16 cellular contexts compared by ENCODE assay signal in the genomic region with DNA sequence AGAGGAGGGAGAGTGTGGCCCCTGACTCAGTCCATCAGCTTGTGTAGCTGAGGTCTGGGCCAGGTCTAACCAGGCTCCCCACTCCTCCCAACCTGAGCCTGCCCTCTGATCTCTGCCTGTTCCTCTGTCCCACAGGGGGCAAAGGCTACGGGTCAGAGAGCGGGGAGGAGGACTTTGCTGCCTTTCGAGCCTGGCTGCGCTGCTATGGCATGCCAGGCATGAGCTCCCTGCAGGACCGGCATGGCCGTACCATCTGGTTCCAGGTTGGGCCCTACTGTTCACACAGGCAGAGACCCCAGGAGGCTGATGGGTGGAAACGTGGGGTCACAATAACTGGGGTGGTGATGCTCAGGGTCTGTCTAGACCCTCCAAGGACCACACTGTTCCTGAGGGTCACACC. TPM values are rescaled to one million over a fixed set of nuclear protein-coding genes. Genes with fewer than 3 reads are reported as not detected.
DNase-seq lines count a peak whose midpoint lies in the region; FAIRE-seq and TF ChIP-seq lines count a peak whose summit lies in the region.
"Had no signal": no experiment of that assay in that cellular context is flagged by ENCODE, and none has a peak within 500 bp of the region (broad histone marks: within the 10 kb centered on the region; RNA-seq: fewer than 3 reads in every experiment).

No MANE protein-coding gene starts in this region.

- WGBS in small intestine, 3 donors: 51 to 82% (median 71%) methylated on average over 7 of the region's 7 CpGs

- peaks cover 18 to 26% (median 19%) of the 10 kb centered on the region in 3 donors for H3K4me1 Mint-ChIP-seq in CD8-positive, alpha-beta memory T cell
- peaks cover 24 to 33% of the 10 kb centered on the region in 2 donors for H3K4me1 Mint-ChIP-seq in immature natural killer cell

- no peaks in the 10 kb centered on the region for H3K27me3 ChIP-seq in CD8-positive, alpha-beta memory T cell (ENCODE audit: insufficient read depth, low read length, poor library complexity, severe bottlenecking)
- H3K27me3 ChIP-seq in small intestine (ENCODE audit: control insufficient read depth in 2 of 2, insufficient read depth in 2 of 2, low read length in 2 of 2): no peaks in the 10 kb centered on the region

- peaks cover 3 to 31% (median 7%) of the 10 kb centered on the region in 3 donors for H3K36me3 Mint-ChIP-seq in CD8-positive, alpha-beta memory T cell
- H3K36me3 Mint-ChIP-seq in immature natural killer cell: peaks cover 3 to 13% (median 8%) of the 10 kb centered on the region in 3 donors

- no peak overlapping the region for H3K4me3 ChIP-seq in CD8-positive, alpha-beta memory T cell (ENCODE audit: low read length)
- no peak overlapping the region for H3K4me3 ChIP-seq in small intestine (ENCODE audit: low read depth in 1 of 2, low read length in 2 of 2)

- peak overlapping the region in 5 of 8 donors; percentile 23 to 70 (median 51) for H3K27ac Mint-ChIP-seq in CD8-positive, alpha-beta memory T cell
- peak overlapping the region; percentile 77 to 100 (median 84) for H3K27ac Mint-ChIP-seq in immature natural killer cell

- no peaks in the 10 kb centered on the region for H3K36me3 ChIP-seq in CD8-positive, alpha-beta memory T cell (ENCODE audit: insufficient read depth, low read length)
- H3K36me3 ChIP-seq in small intestine (ENCODE audit: control insufficient read depth in 2 of 2, insufficient read depth in 2 of 2, low read length in 2 of 2): peaks cover 2 to 3% of the 10 kb centered on the region in 2 donors

- POLR2A ChIA-PET in CD8-positive, alpha-beta memory T cell (lab: Charles Lee): interaction anchor here (2.0 kb wide), 1 partner anchor 14 kb away, joined by 9 read pairs; a partner anchor contains a TSS

- peaks cover 0 to 7% of the 10 kb centered on the region in 2 donors for H3K27me3 Mint-ChIP-seq in CD8-positive, alpha-beta memory T cell
- peaks cover 17 to 21% (median 20%) of the 10 kb centered on the region in 3 donors for H3K27me3 Mint-ChIP-seq in immature natural killer cell (ENCODE audit: low read depth in 3 of 3)

- H3K9me3 Mint-ChIP-seq in CD8-positive, alpha-beta memory T cell: peaks cover 6 to 21% (median 17%) of the 10 kb centered on the region in 5 donors
- H3K9me3 Mint-ChIP-seq in immature natural killer cell: peaks cover 6 to 11% (median 7%) of the 10 kb centered on the region in 6 donors

- no peak overlapping the region for H3K27ac ChIP-seq in CD8-positive, alpha-beta memory T cell (ENCODE audit: low read depth, low read length)
- no peak overlapping the region for H3K27ac ChIP-seq in small intestine (ENCODE audit: low read depth in 1 of 2, low read length in 1 of 2)

- no peak overlapping the region for H3K4me3 Mint-ChIP-seq in CD8-positive, alpha-beta memory T cell
- no peak overlapping the region for H3K4me3 Mint-ChIP-seq in immature natural killer cell

- DNase-seq in CD8-positive, alpha-beta memory T cell: no peak
- DNase-seq in immature natural killer cell (no peak), small intestine (peak; percentile 26), NCI-H446 treated with DMSO at 0.1 percent for 48 hours (lab: John Stamatoyannopoulos, UW) (no peak), NCI-H345 (lab: John Stamatoyannopoulos, UW) (no peak), NCI-H510A treated with DMSO at 0.1 percent for 48 hours (lab: John Stamatoyannopoulos, UW) (no peak)
- DNase-seq: COR-L47, DMS153, EL, NCI-H1436 treated with DMSO at 0.1 percent for 48 hours, NCI-H2081 treated with DMSO at 0.1 percent for 48 hours, NCI-H226, PC-3, SHP77 had no signal

- CTCF ChIA-PET in CD8-positive, alpha-beta memory T cell (lab: Charles Lee): interaction anchor here (5.2 kb wide), 1 partner anchor 14 kb away, joined by 35 read pairs; a partner anchor contains a TSS

- H3K4me1 ChIP-seq in CD8-positive, alpha-beta memory T cell (ENCODE audit: insufficient read depth, low read length): peaks cover 27% of the 10 kb centered on the region
- H3K4me1 ChIP-seq in small intestine (ENCODE audit: control insufficient read depth in 2 of 2, insufficient read depth in 1 of 2, low read depth in 1 of 2, low read length in 1 of 2): peaks cover 0 to under 1% of the 10 kb centered on the region in 2 donors

- FAIRE-seq in small intestine (lab: Jason Lieb, UNC): no peak

- H3K9me3 ChIP-seq in CD8-positive, alpha-beta memory T cell (ENCODE audit: low read length): peaks cover 8% of the 10 kb centered on the region
- H3K9me3 ChIP-seq in small intestine (ENCODE audit: control insufficient read depth, low read depth): no peaks in the 10 kb centered on the region

TF ChIP-seq in PFSK-1, 5 proteins besides CTCF, POLR2A, EP300 and RAD21:
- TF ChIP-seq POLR2AphosphoS5 (IDR thresholded peaks at IDR 0.05; ENCODE audit: low read depth, low read length) (0 out of 2 replicates have a peak, but pooled peaks have one; percentile 10), TAF1 (IDR thresholded peaks at IDR 0.05; ENCODE audit: borderline replicate concordance, insufficient read depth, low read length) (no peak)
TF ChIP-seq in PFSK-1: peak in this region for 1.

RNA-seq across cellular contexts. Expression of a gene that starts 6.8 kb away (rescaled TPM):
- total RNA-seq in CD8-positive, alpha-beta memory T cell: 1 to 10 TPM; 2.0 to 2.3 TPM
- polyA plus RNA-seq in CD8-positive, alpha-beta memory T cell: 2.9 TPM
- 8.1 TPM for polyA plus RNA-seq in PFSK-1 (2012; ENCODE audit: insufficient read length, low read depth)
- polyA plus RNA-seq in immature natural killer cell (10 to 100 TPM; 20.7 to 23.8 (median 22.4) TPM), small intestine (10 to 100 TPM; 18.8 to 63.1 (median 38.6) TPM)
- total RNA-seq: HT1080 had no signal

RNA-seq across cellular contexts. Expression of a gene that starts 14.8 kb away (rescaled TPM):
- 100 to 1,000 TPM; 127 to 133 TPM for total RNA-seq in CD8-positive, alpha-beta memory T cell
- polyA plus RNA-seq in CD8-positive, alpha-beta memory T cell: 32.0 TPM
- polyA plus RNA-seq in PFSK-1 (2012; ENCODE audit: insufficient read length, low read depth): 191 TPM
- polyA plus RNA-seq in immature natural killer cell (10 to 100 TPM; 25.6 to 50.8 (median 30.1) TPM), small intestine (100 to 1,000 TPM; 109 to 379 (median 168) TPM)

RNA-seq across cellular contexts. Expression of a gene that starts 17.7 kb away (rescaled TPM):
- 100 to 1,000 TPM; 102 to 110 TPM for total RNA-seq in CD8-positive, alpha-beta memory T cell
- polyA plus RNA-seq in CD8-positive, alpha-beta memory T cell: 47.8 TPM
- 139 TPM for polyA plus RNA-seq in PFSK-1 (2012; ENCODE audit: insufficient read length, low read depth)
- polyA plus RNA-seq in immature natural killer cell (100 to 1,000 TPM in 1 of 3 donors, 10 to 100 TPM in 2; 83.4 to 103 (median 94.4) TPM), small intestine (100 to 1,000 TPM; 114 to 177 (median 115) TPM)
